8 cellular contexts compared by ENCODE assay signal in genomic region chr9:129383415-129384088, GRCh38.
DNase-seq lines count a peak whose midpoint lies in the region; ATAC-seq lines count a peak whose summit lies in the region.

No MANE protein-coding gene starts in this region.

- H3K27ac Mint-ChIP-seq in activated CD8-positive, alpha-beta T cell treated with anti-CD3 and anti-CD28 coated beads, Interleukin-2, amount 10 ng/mL, durations not matched to agents 7 days and 5 days = peak overlapping the region; percentile 88

- peaks cover 3% of the 10 kb centered on the region for H3K27me3 Mint-ChIP-seq in activated CD8-positive, alpha-beta T cell treated with anti-CD3 and anti-CD28 coated beads, Interleukin-2, amount 10 ng/mL, durations not matched to agents 7 days and 5 days (ENCODE audit: low read depth)

- peaks cover 25% of the 10 kb centered on the region for H3K4me1 Mint-ChIP-seq in activated CD8-positive, alpha-beta T cell treated with anti-CD3 and anti-CD28 coated beads, Interleukin-2, amount 10 ng/mL, durations not matched to agents 7 days and 5 days (ENCODE audit: low read depth)

- 3 to 4% methylated on average over 72 of the region's 72 CpGs for WGBS in ectodermal cell, 2 experiments

- DNase-seq in DMS153 (lab: John Stamatoyannopoulos, UW) (peak; percentile 64), H7 (peak; percentile 89), NCI-H2107 treated with DMSO at 0.1 percent for 48 hours (lab: John Stamatoyannopoulos, UW; ENCODE audit: unreplicated experiment) (peak; percentile 13), medulla oblongata (ENCODE audit: extremely low spot score) (peak; percentile 79), GOT3 (lab: John Stamatoyannopoulos, UW) (no peak)
- DNase-seq in activated CD8-positive, alpha-beta T cell treated with anti-CD3 and anti-CD28 coated beads, Interleukin-2, amount 10 ng/mL, durations not matched to agents 7 days and 5 days = peak; percentile 79
- DNase-seq in stimulated activated CD4-positive, alpha-beta T cell treated with anti-CD3 and anti-CD28 coated beads, TNF-alpha, amount 100 ng/mL, for 24 hours (ENCODE audit: low read depth in 3 of 3) = peak; percentile 31 to 62 (median 36)

- no peaks in the 10 kb centered on the region for H3K36me3 Mint-ChIP-seq in activated CD8-positive, alpha-beta T cell treated with anti-CD3 and anti-CD28 coated beads, Interleukin-2, amount 10 ng/mL, durations not matched to agents 7 days and 5 days (ENCODE audit: low read depth)

- H3K4me3 ChIP-seq in H7 (ENCODE audit: insufficient read depth, low read depth, low read length) (peak overlapping the region; percentile 57), ectodermal cell (ENCODE audit: insufficient read depth, low read depth, low read length) (peak overlapping the region; percentile 52)

- H3K4me1 ChIP-seq in ectodermal cell (ENCODE audit: control insufficient read depth, insufficient read depth, low read length) = peaks cover 12% of the 10 kb centered on the region

- POLR2A ChIA-PET in activated CD8-positive, alpha-beta T cell treated with anti-CD3 and anti-CD28 coated beads, Interleukin-2, amount 10 ng/mL, durations not matched to agents 7 days and 5 days (lab: Charles Lee) = interaction anchor here (0.6 to 1.7 kb wide), 10 partner anchors 13 to 213 kb away, joined by 3 to 6 read pairs (median 3); partner anchors contain the start of gene IER5L

- no peaks in the 10 kb centered on the region for H3K9me3 ChIP-seq in ectodermal cell (ENCODE audit: control insufficient read depth, low read length)

- peak; percentile 95 for ATAC-seq in activated CD8-positive, alpha-beta T cell treated with anti-CD3 and anti-CD28 coated beads, Interleukin-2, amount 10 ng/mL, durations not matched to agents 7 days and 5 days

- no peak overlapping the region for H3K27ac ChIP-seq in ectodermal cell (ENCODE audit: insufficient read depth, low read depth, low read length, poor library complexity, severe bottlenecking)

- H3K36me3 ChIP-seq in H7 (replicated peaks; ENCODE audit: control insufficient read depth, insufficient read depth, low read length) (no peaks in the 10 kb centered on the region), ectodermal cell (ENCODE audit: control insufficient read depth, insufficient read depth, low read length) (no peaks in the 10 kb centered on the region)

- H3K9me3 Mint-ChIP-seq in activated CD8-positive, alpha-beta T cell treated with anti-CD3 and anti-CD28 coated beads, Interleukin-2, amount 10 ng/mL, durations not matched to agents 7 days and 5 days (ENCODE audit: insufficient read depth) = no peaks in the 10 kb centered on the region

- peak overlapping the region; percentile 65 for H3K4me3 Mint-ChIP-seq in activated CD8-positive, alpha-beta T cell treated with anti-CD3 and anti-CD28 coated beads, Interleukin-2, amount 10 ng/mL, durations not matched to agents 7 days and 5 days

- CTCF ChIA-PET in activated CD8-positive, alpha-beta T cell treated with anti-CD3 and anti-CD28 coated beads, Interleukin-2, amount 10 ng/mL, durations not matched to agents 7 days and 5 days (lab: Charles Lee) = interaction anchor here (0.7 to 3.5 kb wide), 10 partner anchors 10 to 252 kb away, joined by 3 to 19 read pairs (median 4); no protein-coding TSS in a partner anchor

- peaks cover 7% of the 10 kb centered on the region for H3K27me3 ChIP-seq in H7 (ENCODE audit: control insufficient read depth, insufficient read depth, low read length)
- peaks cover 21% of the 10 kb centered on the region for H3K27me3 ChIP-seq in ectodermal cell (ENCODE audit: control insufficient read depth, insufficient read depth, low read length, poor library complexity, severe bottlenecking)
